In the genomic region with DNA sequence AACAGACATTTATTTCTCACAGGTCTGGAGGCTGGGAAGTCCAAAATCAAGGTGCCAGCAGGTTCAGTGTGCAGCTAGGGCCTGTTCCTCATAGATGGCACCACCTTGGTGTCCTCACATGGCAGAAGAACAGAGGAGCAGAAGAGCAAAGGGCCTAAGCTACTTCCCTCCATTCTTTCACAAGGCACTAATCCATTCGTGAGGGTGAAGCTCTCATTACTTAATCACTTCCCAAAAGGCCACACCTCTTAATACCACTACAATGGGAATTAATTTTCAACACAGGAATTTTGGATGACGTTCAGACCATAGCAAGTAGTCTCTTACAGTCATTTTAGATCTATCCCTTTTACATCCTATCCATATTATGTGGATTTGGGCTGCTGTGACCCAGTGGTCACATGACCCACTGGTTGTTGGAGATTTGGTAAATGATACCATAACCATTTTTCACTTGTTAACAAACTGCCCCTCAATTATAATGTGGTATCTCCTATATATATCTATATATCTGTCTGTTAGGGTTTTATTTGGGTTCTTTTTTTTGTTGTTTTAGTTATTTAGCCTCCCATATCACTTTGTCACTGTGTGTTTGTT, we compare ENCODE assay signal across 14 cellular contexts.
DNase-seq lines count a peak whose midpoint lies in the region; ATAC-seq, FAIRE-seq and TF ChIP-seq lines count a peak whose summit lies in the region.
"Had no signal": no experiment of that assay in that cellular context is flagged by ENCODE, and none has a peak within 500 bp of the region (broad histone marks: within the 10 kb centered on the region; RNA-seq: fewer than 3 reads in every experiment).

No MANE protein-coding gene starts in this region.

- POLR2A ChIA-PET in GM12878 (lab: Charles Lee): no interaction called here

- H3K9ac ChIP-seq in BLaER1: no peak overlapping the region
- no peak overlapping the region for H3K9ac ChIP-seq in GM12878 (ENCODE audit: control insufficient read depth, insufficient read depth, low read length)

- H3K27ac ChIP-seq in BLaER1 (no peak overlapping the region), GM12878 (ENCODE audit: control insufficient read depth, insufficient read depth) (no peak overlapping the region)

- peaks cover 0 to 4% of the 10 kb centered on the region in 2 donors for H3K36me3 Mint-ChIP-seq in naive B cell
- H3K36me3 Mint-ChIP-seq in activated naive CD8-positive, alpha-beta T cell treated with anti-CD3 and anti-CD28 coated beads, Interleukin-2, amount 50 U/mL, for 24 hours (ENCODE audit: low read depth): peaks cover 3% of the 10 kb centered on the region

- TF ChIP-seq POLR2A in H54 (IDR thresholded peaks at IDR 0.05; ENCODE audit: low read depth, low read length) (no peak), GM12878 (IDR thresholded peaks at IDR 0.05; ENCODE audit: low read depth, low read length) (no peak)

- H3K4me1 ChIP-seq in BLaER1: peaks cover 28% of the 10 kb centered on the region
- peaks cover 6% of the 10 kb centered on the region for H3K4me1 ChIP-seq in GM12878 (ENCODE audit: control insufficient read depth, insufficient read depth, low read length)

- no peak for TF ChIP-seq EP300 in GM12878 (IDR thresholded peaks at IDR 0.05; ENCODE audit: borderline replicate concordance in 1 of 2, control insufficient read depth in 1 of 2, low read depth in 2 of 2, low read length in 2 of 2)

- DNase-seq in H54 (ENCODE audit: insufficient read length, low spot score) (no peak), GM12878 (ENCODE audit: low read depth, low spot score) (no peak), naive B cell (no peak), T-helper 1 cell (no peak)
- no peak for DNase-seq in activated naive CD8-positive, alpha-beta T cell treated with anti-CD3 and anti-CD28 coated beads, Interleukin-2, amount 50 U/mL, for 24 hours
- DNase-seq: DMS79 treated with DMSO at 0.1 percent for 48 hours, KBM-7, NCI-H1417 treated with DMSO at 0.1 percent for 48 hours, NCI-H1930, NCI-H226, NCI-H524 had no signal

- intact Hi-C loops in GM12878 (cut with micrococcal nuclease; ENCODE audit: unreplicated experiment): no loop called here

- SMC1A ChIA-PET in GM12878 (lab: Charles Lee; ENCODE audit: uncharacterized antibody, unreplicated experiment): interaction anchor here (1.0 kb wide), 1 partner anchor 12 kb away, joined by 3 read pairs; no protein-coding TSS in a partner anchor

- no TSS peak for BruUV-seq in GM12878 (replicated peaks; lab: Mats Ljungman, UMichigan)

- H3K36me3 ChIP-seq in BLaER1 (no peaks in the 10 kb centered on the region), GM12878 (ENCODE audit: control insufficient read depth in 2 of 2, insufficient read depth in 2 of 2, low read length in 1 of 2) (no peaks in the 10 kb centered on the region)

- no peaks in the 10 kb centered on the region for H3K9me3 Mint-ChIP-seq in naive B cell
- H3K9me3 Mint-ChIP-seq in activated naive CD8-positive, alpha-beta T cell treated with anti-CD3 and anti-CD28 coated beads, Interleukin-2, amount 50 U/mL, for 24 hours: no peaks in the 10 kb centered on the region

- H3K9me3 ChIP-seq in BLaER1 (no peaks in the 10 kb centered on the region), GM12878 (replicated peaks; ENCODE audit: control insufficient read depth, insufficient read depth, low read length) (no peaks in the 10 kb centered on the region; the same call in 2 of the 3 replicates)

- FAIRE-seq in H54 (lab: Jason Lieb, UNC) (peak; percentile 20), GM12878 (lab: Jason Lieb, UNC) (no peak)

- TF ChIP-seq CTCF in GM12878 (IDR thresholded peaks at IDR 0.05 in 2 of 3, conservative IDR thresholded peaks at IDR 0.05 in 1 of 3; ENCODE audit: control insufficient read depth in 2 of 3, extremely low read depth in 1 of 3, insufficient read depth in 1 of 3, low read depth in 3 of 3, low read length in 3 of 3): no peak

- H3K4me3 Mint-ChIP-seq in naive B cell: peak overlapping the region in 5 of 8 donors; percentile 5 to 76 (median 42)
- no peak overlapping the region for H3K4me3 Mint-ChIP-seq in activated naive CD8-positive, alpha-beta T cell treated with anti-CD3 and anti-CD28 coated beads, Interleukin-2, amount 50 U/mL, for 24 hours

- ATAC-seq in GM12878 (no peak), naive B cell (ENCODE audit: low read depth in 2 of 2) (no peak), GM18873 (IDR thresholded peaks at IDR 0.05; ENCODE audit: low FRiP score, unreplicated experiment) (no peak)
- no peak for ATAC-seq in activated naive CD8-positive, alpha-beta T cell treated with anti-CD3 and anti-CD28 coated beads, Interleukin-2, amount 50 U/mL, for 24 hours
- ATAC-seq: HCT116 had no signal

- H3K4me3 ChIP-seq in BLaER1 (no peak overlapping the region), GM12878 (no peak overlapping the region)

- H4K20me1 ChIP-seq in BLaER1 (no peaks in the 10 kb centered on the region), GM12878 (ENCODE audit: control insufficient read depth, insufficient read depth) (no peaks in the 10 kb centered on the region)

- WGBS in GM12878 (ENCODE audit: insufficient coverage, insufficient replicate concordance, low lambda C conversion rate, missing lambda C conversion rate): 49% methylated on average over 2 of the region's 2 CpGs

- H3K27me3 ChIP-seq in BLaER1 (no peaks in the 10 kb centered on the region), GM12878 (replicated peaks in 1 of 2; ENCODE audit: control insufficient read depth in 2 of 2, insufficient read depth in 2 of 2, low read length in 1 of 2) (no peaks in the 10 kb centered on the region)

- peak overlapping the region; percentile 50 for H3K4me2 ChIP-seq in BLaER1
- H3K4me2 ChIP-seq in GM12878 (ENCODE audit: control insufficient read depth, insufficient read depth): no peak overlapping the region

- CTCF ChIA-PET in GM12878 (lab: Yijun Ruan, JAX): interaction anchor here (0.7 to 1.3 kb wide), 2 partner anchors 17 to 346 kb away, joined by 3 to 5 read pairs; no protein-coding TSS in a partner anchor

- in situ Hi-C loops in GM12878 (cut with MboI): no loop called here

- no peaks in the 10 kb centered on the region for H3K79me2 ChIP-seq in GM12878 (ENCODE audit: control insufficient read depth, insufficient read depth, low read length)

- H3K27ac Mint-ChIP-seq in naive B cell: peak overlapping the region in 5 of 6 donors; percentile 47 to 93 (median 80)
- H3K27ac Mint-ChIP-seq in activated naive CD8-positive, alpha-beta T cell treated with anti-CD3 and anti-CD28 coated beads, Interleukin-2, amount 50 U/mL, for 24 hours: no peak overlapping the region

- H3K27me3 Mint-ChIP-seq in naive B cell: no peaks in the 10 kb centered on the region
- H3K27me3 Mint-ChIP-seq in activated naive CD8-positive, alpha-beta T cell treated with anti-CD3 and anti-CD28 coated beads, Interleukin-2, amount 50 U/mL, for 24 hours: no peaks in the 10 kb centered on the region

- no peak overlapping the region for H2AFZ ChIP-seq in GM12878 (ENCODE audit: control insufficient read depth, low read depth, low read length)

- TF ChIP-seq RAD21 in GM12878 (IDR thresholded peaks at IDR 0.05; ENCODE audit: insufficient read depth, low read depth, low read length): no peak

- RAD21 ChIA-PET in GM12878 (lab: Charles Lee; ENCODE audit: unreplicated experiment): no interaction called here

- peaks cover 29 to 33% (median 31%) of the 10 kb centered on the region in 3 donors for H3K4me1 Mint-ChIP-seq in naive B cell
- H3K4me1 Mint-ChIP-seq in activated naive CD8-positive, alpha-beta T cell treated with anti-CD3 and anti-CD28 coated beads, Interleukin-2, amount 50 U/mL, for 24 hours: peaks cover 17% of the 10 kb centered on the region

TF ChIP-seq in GM12878, 131 proteins besides CTCF, POLR2A, EP300 and RAD21:
- no peak for TF ChIP-seq HDAC2 (IDR thresholded peaks at IDR 0.05)
- peak; percentile 23; the same call in 1 of the 2 replicates for TF ChIP-seq RAD51 (IDR thresholded peaks at IDR 0.05)
TF ChIP-seq in GM12878: peak in this region for 1.
